Comparison of ENCODE assay signal across 9 cellular contexts in genomic region chr13:81929988-81930387, GRCh38.
DNase-seq lines count a peak whose midpoint lies in the region; ATAC-seq, FAIRE-seq and TF ChIP-seq lines count a peak whose summit lies in the region.
"Had no signal": no experiment of that assay in that cellular context is flagged by ENCODE, and none has a peak within 500 bp of the region (broad histone marks: within the 10 kb centered on the region; RNA-seq: fewer than 3 reads in every experiment).

No MANE protein-coding gene starts in this region.

- no peak overlapping the region for H3K4me2 ChIP-seq in neural cell (ENCODE audit: low read length)

- TF ChIP-seq CTCF in bronchial epithelial cell (IDR thresholded peaks at IDR 0.05; ENCODE audit: insufficient read depth, low read length, severe bottlenecking), result peak; percentile 49
- TF ChIP-seq CTCF in neural cell (IDR thresholded peaks at IDR 0.05; ENCODE audit: poor library complexity, severe bottlenecking), result peak; percentile 61

- no peaks in the 10 kb centered on the region for H3K79me2 ChIP-seq in neural cell (replicated peaks; ENCODE audit: insufficient read depth, low read length)

- H3K9ac ChIP-seq in neural cell (ENCODE audit: low read length), result no peak overlapping the region

- TF ChIP-seq EP300 in neural cell (conservative IDR thresholded peaks at IDR 0.05; ENCODE audit: poor library complexity, severe bottlenecking), result no peak

- no peaks in the 10 kb centered on the region for H3K4me1 Mint-ChIP-seq in T-helper 2 cell treated with Interferon-gamma antibody and Interleukin-4, amounts not matched to agents 5 μg/mL and 100 μg/mL, for 36 hours (ENCODE audit: low read depth)
- no peaks in the 10 kb centered on the region for H3K4me1 Mint-ChIP-seq in activated T-helper 1 cell treated with anti-CD3 and anti-CD28 coated beads, Interleukin-12 subunit alpha, Interleukin-12 subunit beta, Interleukin-2, Interleukin-4 antibody, amounts not matched to agents 30 ng/mL and 10 ng/mL and 1 ng/mL, durations not matched to agents 14 hours and 24 hours and 36 hours (ENCODE audit: low read depth)

- no peak for FAIRE-seq in bronchial epithelial cell (lab: Jason Lieb, UNC)

- peak; percentile 59 for DNase-seq in HCEC 1CT
- peak; percentile 5 for DNase-seq in NCI-H524 treated with DMSO at 0.1 percent for 48 hours (lab: John Stamatoyannopoulos, UW)
- DNase-seq in bronchial epithelial cell (ENCODE audit: low read depth), result peak; percentile 31
- DNase-seq in T-helper 2 cell treated with Interferon-gamma antibody and Interleukin-4, amounts not matched to agents 5 μg/mL and 100 μg/mL, for 36 hours (ENCODE audit: low spot score), result no peak
- DNase-seq in NCI-H510A (lab: John Stamatoyannopoulos, UW), result no peak
- DNase-seq in activated T-helper 1 cell treated with anti-CD3 and anti-CD28 coated beads, Interleukin-12 subunit alpha, Interleukin-12 subunit beta, Interleukin-2, Interleukin-4 antibody, amounts not matched to agents 30 ng/mL and 10 ng/mL and 1 ng/mL, durations not matched to agents 14 hours and 24 hours and 36 hours (ENCODE audit: low spot score), result no peak
- DNase-seq: foreskin fibroblast had no signal

- no peaks in the 10 kb centered on the region for H3K9me3 ChIP-seq in neural cell (ENCODE audit: low read length)

- H3K9me3 Mint-ChIP-seq in T-helper 2 cell treated with Interferon-gamma antibody and Interleukin-4, amounts not matched to agents 5 μg/mL and 100 μg/mL, for 36 hours, result peaks cover 18% of the 10 kb centered on the region
- peaks cover 13% of the 10 kb centered on the region for H3K9me3 Mint-ChIP-seq in activated T-helper 1 cell treated with anti-CD3 and anti-CD28 coated beads, Interleukin-12 subunit alpha, Interleukin-12 subunit beta, Interleukin-2, Interleukin-4 antibody, amounts not matched to agents 30 ng/mL and 10 ng/mL and 1 ng/mL, durations not matched to agents 14 hours and 24 hours and 36 hours

- ATAC-seq in GM21825 (IDR thresholded peaks at IDR 0.05; ENCODE audit: unreplicated experiment), result no peak

- peak; percentile 66 for TF ChIP-seq RAD21 in neural cell (conservative IDR thresholded peaks at IDR 0.05)

- no peak overlapping the region for H3K27ac ChIP-seq in neural cell (ENCODE audit: low read length)

- H3K27me3 Mint-ChIP-seq in T-helper 2 cell treated with Interferon-gamma antibody and Interleukin-4, amounts not matched to agents 5 μg/mL and 100 μg/mL, for 36 hours (ENCODE audit: low read depth), result no peaks in the 10 kb centered on the region
- no peaks in the 10 kb centered on the region for H3K27me3 Mint-ChIP-seq in activated T-helper 1 cell treated with anti-CD3 and anti-CD28 coated beads, Interleukin-12 subunit alpha, Interleukin-12 subunit beta, Interleukin-2, Interleukin-4 antibody, amounts not matched to agents 30 ng/mL and 10 ng/mL and 1 ng/mL, durations not matched to agents 14 hours and 24 hours and 36 hours (ENCODE audit: insufficient read depth)

- intact Hi-C loops in activated T-helper 1 cell treated with anti-CD3 and anti-CD28 coated beads, Interleukin-12 subunit alpha, Interleukin-12 subunit beta, Interleukin-2, Interleukin-4 antibody, amounts not matched to agents 30 ng/mL and 10 ng/mL and 1 ng/mL, durations not matched to agents 14 hours and 24 hours and 36 hours (cut with micrococcal nuclease), result no loop called here

- no peak overlapping the region for H3K27ac Mint-ChIP-seq in T-helper 2 cell treated with Interferon-gamma antibody and Interleukin-4, amounts not matched to agents 5 μg/mL and 100 μg/mL, for 36 hours
- no peak overlapping the region for H3K27ac Mint-ChIP-seq in activated T-helper 1 cell treated with anti-CD3 and anti-CD28 coated beads, Interleukin-12 subunit alpha, Interleukin-12 subunit beta, Interleukin-2, Interleukin-4 antibody, amounts not matched to agents 30 ng/mL and 10 ng/mL and 1 ng/mL, durations not matched to agents 14 hours and 24 hours and 36 hours

- H2AFZ ChIP-seq in neural cell (ENCODE audit: low read depth, low read length), result no peak overlapping the region

- no peaks in the 10 kb centered on the region for H3K36me3 ChIP-seq in bronchial epithelial cell (ENCODE audit: control insufficient read depth, insufficient read depth, low read length)
- no peaks in the 10 kb centered on the region for H3K36me3 ChIP-seq in neural cell (ENCODE audit: insufficient read depth, low read length)

- H4K20me1 ChIP-seq in neural cell (ENCODE audit: insufficient read depth), result no peaks in the 10 kb centered on the region

- no peaks in the 10 kb centered on the region for H3K9me2 ChIP-seq in neural cell (ENCODE audit: insufficient read depth, low read length)

- no peaks in the 10 kb centered on the region for H3K27me3 ChIP-seq in bronchial epithelial cell (ENCODE audit: control insufficient read depth, insufficient read depth, low read length)
- H3K27me3 ChIP-seq in neural cell (ENCODE audit: insufficient read depth, low read depth, low read length), result no peaks in the 10 kb centered on the region

- no peaks in the 10 kb centered on the region for H3F3A ChIP-seq in neural cell (ENCODE audit: insufficient read depth, low read length, poor library complexity, severe bottlenecking)

- no peaks in the 10 kb centered on the region for H3K36me3 Mint-ChIP-seq in T-helper 2 cell treated with Interferon-gamma antibody and Interleukin-4, amounts not matched to agents 5 μg/mL and 100 μg/mL, for 36 hours (ENCODE audit: low read depth)
- no peaks in the 10 kb centered on the region for H3K36me3 Mint-ChIP-seq in activated T-helper 1 cell treated with anti-CD3 and anti-CD28 coated beads, Interleukin-12 subunit alpha, Interleukin-12 subunit beta, Interleukin-2, Interleukin-4 antibody, amounts not matched to agents 30 ng/mL and 10 ng/mL and 1 ng/mL, durations not matched to agents 14 hours and 24 hours and 36 hours (ENCODE audit: low read depth)

- H3K4me3 ChIP-seq in bronchial epithelial cell (ENCODE audit: low read depth, low read length) (no peak overlapping the region), neural cell (ENCODE audit: low read length) (no peak overlapping the region)

- no peak overlapping the region for H3K4me3 Mint-ChIP-seq in T-helper 2 cell treated with Interferon-gamma antibody and Interleukin-4, amounts not matched to agents 5 μg/mL and 100 μg/mL, for 36 hours
- H3K4me3 Mint-ChIP-seq in activated T-helper 1 cell treated with anti-CD3 and anti-CD28 coated beads, Interleukin-12 subunit alpha, Interleukin-12 subunit beta, Interleukin-2, Interleukin-4 antibody, amounts not matched to agents 30 ng/mL and 10 ng/mL and 1 ng/mL, durations not matched to agents 14 hours and 24 hours and 36 hours, result no peak overlapping the region

TF ChIP-seq in neural cell, 6 proteins besides CTCF, POLR2A, EP300 and RAD21:
- no peak for TF ChIP-seq EZH2 (IDR thresholded peaks at IDR 0.05; ENCODE audit: borderline replicate concordance, insufficient read depth, low read length, poor library complexity, severe bottlenecking)
- TF ChIP-seq TAF1 (IDR thresholded peaks at IDR 0.05; ENCODE audit: low read depth), result no peak
- TF ChIP-seq POLR2AphosphoS5 (IDR thresholded peaks at IDR 0.05), result no peak
- peak; percentile 62 for TF ChIP-seq SMC3 (conservative IDR thresholded peaks at IDR 0.05; ENCODE audit: poor library complexity)
- no peak for TF ChIP-seq MXI1 (conservative IDR thresholded peaks at IDR 0.05; ENCODE audit: poor library complexity, severe bottlenecking)
- no peak for TF ChIP-seq REST (IDR thresholded peaks at IDR 0.05; ENCODE audit: borderline replicate concordance)

Comparison
In these comparisons a context has a peak if more than half of its experiments do, and no peak if none do; other contexts are left out.
1. DNase-seq: peak in HCEC 1CT (single experiment), NCI-H524 treated with DMSO at 0.1 percent for 48 hours (single experiment) and bronchial epithelial cell (single experiment); none in T-helper 2 cell treated with Interferon-gamma antibody and Interleukin-4, amounts not matched to agents 5 μg/mL and 100 μg/mL, for 36 hours (single experiment), NCI-H510A (single experiment) and activated T-helper 1 cell treated with anti-CD3 and anti-CD28 coated beads, Interleukin-12 subunit alpha, Interleukin-12 subunit beta, Interleukin-2, Interleukin-4 antibody, amounts not matched to agents 30 ng/mL and 10 ng/mL and 1 ng/mL, durations not matched to agents 14 hours and 24 hours and 36 hours (single experiment).